ENCODE assay signal across 22 cellular contexts in the genomic region with DNA sequence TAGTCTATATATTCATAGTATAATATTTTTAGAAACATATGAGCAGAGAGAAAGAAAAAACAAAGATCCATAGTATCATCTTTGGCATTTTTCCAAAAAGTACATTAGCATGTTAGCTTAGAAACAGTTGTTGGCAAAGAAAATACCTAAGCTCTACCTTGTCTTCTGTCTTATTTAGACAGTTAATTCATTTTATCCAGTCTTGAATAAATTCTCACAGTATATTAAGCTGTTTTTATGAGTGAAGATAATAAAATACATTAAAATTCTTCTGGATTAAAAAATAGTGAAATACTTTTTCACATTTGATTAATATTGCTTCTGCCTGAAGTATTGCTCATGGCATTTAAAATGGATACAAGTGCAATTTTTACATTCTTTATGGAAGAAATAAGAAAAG.
DNase-seq lines count a peak whose midpoint lies in the region; ATAC-seq, FAIRE-seq and TF ChIP-seq lines count a peak whose summit lies in the region.
"Had no signal": no experiment of that assay in that cellular context is flagged by ENCODE, and none has a peak within 500 bp of the region (broad histone marks: within the 10 kb centered on the region; RNA-seq: fewer than 3 reads in every experiment).

No MANE protein-coding gene starts in this region.

- no peaks in the 10 kb centered on the region for H3K27me3 ChIP-seq in HCT116 (ENCODE audit: insufficient read depth, low read length)

- FAIRE-seq in frontal cortex (lab: Jason Lieb, UNC), result peak; percentile 3
- FAIRE-seq: GM12878, H1 had no signal

- H3K4me2 ChIP-seq in HCT116 (ENCODE audit: low read length), result no peak overlapping the region

- no peaks in the 10 kb centered on the region for H3K9me2 ChIP-seq in HCT116 (ENCODE audit: insufficient read depth)

- ATAC-seq in HCT116, result no peak
- no peak for ATAC-seq in HG02840 (IDR thresholded peaks at IDR 0.05; ENCODE audit: low FRiP score, unreplicated experiment)
- ATAC-seq: GM12878, PC-3, T-cell had no signal

- CTCF ChIA-PET in HCT116 (lab: Charles Lee), result no interaction called here

- intact Hi-C loops in HCT116 (cut with micrococcal nuclease), result no loop called here

- peak overlapping the region; percentile 76 for H2AFZ ChIP-seq in HCT116 (ENCODE audit: low read depth, low read length, poor library complexity, severe bottlenecking)

- BruUV-seq in HCT116 (replicated peaks; lab: Mats Ljungman, UMichigan), result no TSS peak

- H4K20me1 ChIP-seq in HCT116 (ENCODE audit: insufficient read depth), result no peaks in the 10 kb centered on the region

- no peak overlapping the region for H3K4me3 ChIP-seq in HCT116 (replicated peaks in 1 of 2; ENCODE audit: low read depth in 1 of 2, low read length in 2 of 2)
- H3K4me3 ChIP-seq in SK-N-MC, result no peak overlapping the region
- H3K4me3 ChIP-seq: GM12878 had no signal

- no peak for TF ChIP-seq CTCF in HCT116 (IDR thresholded peaks at IDR 0.05 in 2 of 3, conservative IDR thresholded peaks at IDR 0.05 in 1 of 3; ENCODE audit: borderline replicate concordance in 1 of 3, insufficient read depth in 1 of 3, low read depth in 2 of 3, low read length in 2 of 3)

- RAD21 ChIA-PET in HCT116 (lab: Charles Lee; ENCODE audit: low non-redundant PET in 1 of 2, low total read pairs in 2 of 2, uncharacterized antibody in 2 of 2, unreplicated experiment in 2 of 2), result no interaction called here

- TF ChIP-seq RAD21 in HCT116 (IDR thresholded peaks at IDR 0.05; ENCODE audit: low read depth), result no peak

- no peaks in the 10 kb centered on the region for H3K9me3 ChIP-seq in HCT116 (ENCODE audit: control insufficient read depth in 1 of 2, insufficient read depth in 1 of 2, low read depth in 1 of 2, low read length in 2 of 2)
- H3K9me3 ChIP-seq in SK-N-MC (ENCODE audit: low read depth, low read length), result no peaks in the 10 kb centered on the region

- H3K27ac ChIP-seq in HCT116 (ENCODE audit: low read depth, low read length), result no peak overlapping the region
- no peak overlapping the region for H3K27ac ChIP-seq in SK-N-MC
- H3K27ac ChIP-seq: HL-60 had no signal

- H3K9ac ChIP-seq in HCT116 (ENCODE audit: low read length) (no peak overlapping the region), SK-N-MC (ENCODE audit: insufficient read length) (no peak overlapping the region)

- TF ChIP-seq POLR2A in HCT116 (IDR thresholded peaks at IDR 0.05; ENCODE audit: borderline replicate concordance, extremely low read depth, insufficient read depth, insufficient read length), result no peak

- POLR2A ChIA-PET in HCT116 (lab: Charles Lee), result no interaction called here

- DNase-seq in NCI-H1436 (lab: John Stamatoyannopoulos, UW) (peak; percentile 9), NCI-H1436 treated with DMSO at 0.1 percent for 48 hours (lab: John Stamatoyannopoulos, UW) (no peak), HCT116 (ENCODE audit: low read depth, low spot score) (no peak), SK-N-MC (ENCODE audit: low read depth, low spot score) (peak; percentile 10), frontal cortex (ENCODE audit: low spot score in 2 of 2) (no peak), A172 (ENCODE audit: low spot score) (no peak)
- DNase-seq: 8988T, DMS79, EL, GDM1, HCEC 1CT, NCI-H1092, NCI-H2029 treated with DMSO at 0.1 percent for 48 hours, NCI-H2171, NCI-H226, NCI-H524, PC-3, T-cell had no signal

- H3K36me3 ChIP-seq in HCT116 (ENCODE audit: control insufficient read depth in 1 of 2, insufficient read depth in 2 of 2, low read length in 2 of 2), result no peaks in the 10 kb centered on the region
- no peaks in the 10 kb centered on the region for H3K36me3 ChIP-seq in SK-N-MC (ENCODE audit: insufficient read depth, low read length)

- no peaks in the 10 kb centered on the region for H3K4me1 ChIP-seq in HCT116 (ENCODE audit: control insufficient read depth in 1 of 2, insufficient read depth in 2 of 2, low read length in 2 of 2)

- H3K79me2 ChIP-seq in HCT116 (ENCODE audit: insufficient read depth, low read length), result no peaks in the 10 kb centered on the region

TF ChIP-seq in HCT116, 20 proteins besides CTCF, POLR2A, EP300 and RAD21:
- TF ChIP-seq, protein P1, sequence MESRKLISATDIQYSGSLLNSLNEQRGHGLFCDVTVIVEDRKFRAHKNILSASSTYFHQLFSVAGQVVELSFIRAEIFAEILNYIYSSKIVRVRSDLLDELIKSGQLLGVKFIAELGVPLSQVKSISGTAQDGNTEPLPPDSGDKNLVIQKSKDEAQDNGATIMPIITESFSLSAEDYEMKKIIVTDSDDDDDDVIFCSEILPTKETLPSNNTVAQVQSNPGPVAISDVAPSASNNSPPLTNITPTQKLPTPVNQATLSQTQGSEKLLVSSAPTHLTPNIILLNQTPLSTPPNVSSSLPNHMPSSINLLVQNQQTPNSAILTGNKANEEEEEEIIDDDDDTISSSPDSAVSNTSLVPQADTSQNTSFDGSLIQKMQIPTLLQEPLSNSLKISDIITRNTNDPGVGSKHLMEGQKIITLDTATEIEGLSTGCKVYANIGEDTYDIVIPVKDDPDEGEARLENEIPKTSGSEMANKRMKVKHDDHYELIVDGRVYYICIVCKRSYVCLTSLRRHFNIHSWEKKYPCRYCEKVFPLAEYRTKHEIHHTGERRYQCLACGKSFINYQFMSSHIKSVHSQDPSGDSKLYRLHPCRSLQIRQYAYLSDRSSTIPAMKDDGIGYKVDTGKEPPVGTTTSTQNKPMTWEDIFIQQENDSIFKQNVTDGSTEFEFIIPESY (IDR thresholded peaks at IDR 0.05; ENCODE audit: extremely low read depth, insufficient replicate concordance, low read length), result no peak
- no peak for TF ChIP-seq EGR1 (IDR thresholded peaks at IDR 0.05; ENCODE audit: low read depth)
- no peak for TF ChIP-seq YY1 (IDR thresholded peaks at IDR 0.05; ENCODE audit: extremely low read depth, insufficient replicate concordance, low read depth, low read length)
- TF ChIP-seq, protein P2, sequence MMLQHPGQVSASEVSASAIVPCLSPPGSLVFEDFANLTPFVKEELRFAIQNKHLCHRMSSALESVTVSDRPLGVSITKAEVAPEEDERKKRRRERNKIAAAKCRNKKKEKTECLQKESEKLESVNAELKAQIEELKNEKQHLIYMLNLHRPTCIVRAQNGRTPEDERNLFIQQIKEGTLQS (IDR thresholded peaks at IDR 0.05), result no peak
- no peak for TF ChIP-seq POLR2AphosphoS5 (IDR thresholded peaks at IDR 0.05; ENCODE audit: low read depth, low read length)
- TF ChIP-seq ZFX (IDR thresholded peaks at IDR 0.05), result no peak
- no peak for TF ChIP-seq SIN3A (IDR thresholded peaks at IDR 0.05; ENCODE audit: low read depth)
- TF ChIP-seq, protein P3, sequence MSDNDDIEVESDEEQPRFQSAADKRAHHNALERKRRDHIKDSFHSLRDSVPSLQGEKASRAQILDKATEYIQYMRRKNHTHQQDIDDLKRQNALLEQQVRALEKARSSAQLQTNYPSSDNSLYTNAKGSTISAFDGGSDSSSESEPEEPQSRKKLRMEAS (IDR thresholded peaks at IDR 0.05), result no peak
- no peak for TF ChIP-seq EZH2 (IDR thresholded peaks at IDR 0.05)
- TF ChIP-seq, protein P4, sequence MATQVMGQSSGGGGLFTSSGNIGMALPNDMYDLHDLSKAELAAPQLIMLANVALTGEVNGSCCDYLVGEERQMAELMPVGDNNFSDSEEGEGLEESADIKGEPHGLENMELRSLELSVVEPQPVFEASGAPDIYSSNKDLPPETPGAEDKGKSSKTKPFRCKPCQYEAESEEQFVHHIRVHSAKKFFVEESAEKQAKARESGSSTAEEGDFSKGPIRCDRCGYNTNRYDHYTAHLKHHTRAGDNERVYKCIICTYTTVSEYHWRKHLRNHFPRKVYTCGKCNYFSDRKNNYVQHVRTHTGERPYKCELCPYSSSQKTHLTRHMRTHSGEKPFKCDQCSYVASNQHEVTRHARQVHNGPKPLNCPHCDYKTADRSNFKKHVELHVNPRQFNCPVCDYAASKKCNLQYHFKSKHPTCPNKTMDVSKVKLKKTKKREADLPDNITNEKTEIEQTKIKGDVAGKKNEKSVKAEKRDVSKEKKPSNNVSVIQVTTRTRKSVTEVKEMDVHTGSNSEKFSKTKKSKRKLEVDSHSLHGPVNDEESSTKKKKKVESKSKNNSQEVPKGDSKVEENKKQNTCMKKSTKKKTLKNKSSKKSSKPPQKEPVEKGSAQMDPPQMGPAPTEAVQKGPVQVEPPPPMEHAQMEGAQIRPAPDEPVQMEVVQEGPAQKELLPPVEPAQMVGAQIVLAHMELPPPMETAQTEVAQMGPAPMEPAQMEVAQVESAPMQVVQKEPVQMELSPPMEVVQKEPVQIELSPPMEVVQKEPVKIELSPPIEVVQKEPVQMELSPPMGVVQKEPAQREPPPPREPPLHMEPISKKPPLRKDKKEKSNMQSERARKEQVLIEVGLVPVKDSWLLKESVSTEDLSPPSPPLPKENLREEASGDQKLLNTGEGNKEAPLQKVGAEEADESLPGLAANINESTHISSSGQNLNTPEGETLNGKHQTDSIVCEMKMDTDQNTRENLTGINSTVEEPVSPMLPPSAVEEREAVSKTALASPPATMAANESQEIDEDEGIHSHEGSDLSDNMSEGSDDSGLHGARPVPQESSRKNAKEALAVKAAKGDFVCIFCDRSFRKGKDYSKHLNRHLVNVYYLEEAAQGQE (IDR thresholded peaks at IDR 0.05; ENCODE audit: low read depth), result no peak
- no peak for TF ChIP-seq JUND (IDR thresholded peaks at IDR 0.05)
- no peak for TF ChIP-seq ZNF274 (IDR thresholded peaks at IDR 0.05; ENCODE audit: low read depth, low read length)
- TF ChIP-seq TCF7L2 (IDR thresholded peaks at IDR 0.05; ENCODE audit: borderline replicate concordance, extremely low read depth, insufficient read depth, insufficient read length), result no peak
- TF ChIP-seq ELF1 (IDR thresholded peaks at IDR 0.05; ENCODE audit: borderline replicate concordance, low read depth), result no peak
- no peak for TF ChIP-seq SP1 (IDR thresholded peaks at IDR 0.05; ENCODE audit: low read depth)
- no peak for TF ChIP-seq CBX3 (IDR thresholded peaks at IDR 0.05; ENCODE audit: low read depth)
- TF ChIP-seq FOSL1 (IDR thresholded peaks at IDR 0.05; ENCODE audit: low read depth), result no peak
- no peak for TF ChIP-seq CEBPB (IDR thresholded peaks at IDR 0.05; ENCODE audit: low read depth)

Comparison
In these comparisons a context has a peak if more than half of its experiments do, and no peak if none do; other contexts are left out.
1. DNase-seq: peak in NCI-H1436 (single experiment) and SK-N-MC (single experiment); none in NCI-H1436 treated with DMSO at 0.1 percent for 48 hours (single experiment), HCT116 (single experiment), frontal cortex (0 of 2) and A172 (single experiment).